22 cellular contexts compared by ENCODE assay signal in genomic region chr3:146203761-146204160, GRCh38.
"Had no signal": no experiment of that assay in that cellular context is flagged by ENCODE, and none has a peak within 500 bp of the region (broad histone marks: within the 10 kb centered on the region; RNA-seq: fewer than 3 reads in every experiment).

No MANE protein-coding gene starts in this region.

- DNase-seq: islet precursor cell; left ventricle myocardium inferior; mesendoderm; naive B cell; natural killer cell; nephron progenitor cell; occipital lobe; ovary; retina; right cardiac atrium; stimulated activated CD4-positive, alpha-beta T cell treated with anti-CD3 and anti-CD28 coated beads, Interleukin-12 subunit alpha, Interleukin-12 subunit beta, amount 100 ng/mL, for 4 hours; stimulated activated CD4-positive, alpha-beta T cell treated with anti-CD3 and anti-CD28 coated beads, Interleukin-15, amount 100 ng/mL, for 24 hours; stimulated activated CD4-positive, alpha-beta T cell treated with anti-CD3 and anti-CD28 coated beads, Interleukin-2, amount 100 ng/mL, for 24 hours; stimulated activated CD4-positive, alpha-beta T cell treated with anti-CD3 and anti-CD28 coated beads, Interleukin-4, amount 100 ng/mL, for 1 hour; stimulated activated naive B cell treated with anti-CD40 and anti-IgM and Interleukin-4, amounts not matched to agents 10 μg/mL and 1 μg/mL and 100 μg/mL, for 72 hours; tibial artery; trophoblast cell; upper lobe of right lung had no signal

- H3K36me3 Mint-ChIP-seq: naive B cell; natural killer cell; neural progenitor cell; stimulated activated naive B cell treated with anti-CD40 and anti-IgM and Interleukin-4, amounts not matched to agents 10 μg/mL and 1 μg/mL and 100 μg/mL, for 72 hours had no signal

- H3K9me3 Mint-ChIP-seq: natural killer cell; nephron progenitor cell; neural progenitor cell; stimulated activated naive B cell treated with anti-CD40 and anti-IgM and Interleukin-4, amounts not matched to agents 10 μg/mL and 1 μg/mL and 100 μg/mL, for 72 hours; stimulated activated naive CD8-positive, alpha-beta T cell treated with anti-CD3 and anti-CD28 coated beads, Interleukin-15, Interleukin-2, amounts not matched to agents 100 ng/mL and 50 ng/mL, for 24 hours had no signal

- ATAC-seq: natural killer cell; right cardiac atrium; sciatic nerve; stimulated activated naive B cell treated with anti-CD40 and anti-IgM and Interleukin-4, amounts not matched to agents 10 μg/mL and 1 μg/mL and 100 μg/mL, for 72 hours; upper lobe of right lung had no signal

- H3K4me3 Mint-ChIP-seq: mesothelial cell of epicardium; naive B cell; natural killer cell; nephron progenitor cell; neural progenitor cell; stimulated activated naive B cell treated with anti-CD40 and anti-IgM and Interleukin-4, amounts not matched to agents 10 μg/mL and 1 μg/mL and 100 μg/mL, for 72 hours; stimulated activated naive CD8-positive, alpha-beta T cell treated with anti-CD3 and anti-CD28 coated beads, Interleukin-15, Interleukin-2, amounts not matched to agents 100 ng/mL and 50 ng/mL, for 24 hours had no signal

- H3K27me3 Mint-ChIP-seq: naive B cell; stimulated activated naive B cell treated with anti-CD40 and anti-IgM and Interleukin-4, amounts not matched to agents 10 μg/mL and 1 μg/mL and 100 μg/mL, for 72 hours; stimulated activated naive CD8-positive, alpha-beta T cell treated with anti-CD3 and anti-CD28 coated beads, Interleukin-15, Interleukin-2, amounts not matched to agents 100 ng/mL and 50 ng/mL, for 24 hours had no signal

- H3K27ac Mint-ChIP-seq: mesothelial cell of epicardium; naive B cell; natural killer cell; nephron progenitor cell; neural progenitor cell; stimulated activated naive B cell treated with anti-CD40 and anti-IgM and Interleukin-4, amounts not matched to agents 10 μg/mL and 1 μg/mL and 100 μg/mL, for 72 hours; stimulated activated naive CD8-positive, alpha-beta T cell treated with anti-CD3 and anti-CD28 coated beads, Interleukin-15, Interleukin-2, amounts not matched to agents 100 ng/mL and 50 ng/mL, for 24 hours had no signal

- H3K4me1 Mint-ChIP-seq: mesothelial cell of epicardium; naive B cell; natural killer cell; nephron progenitor cell; neural progenitor cell; stimulated activated naive B cell treated with anti-CD40 and anti-IgM and Interleukin-4, amounts not matched to agents 10 μg/mL and 1 μg/mL and 100 μg/mL, for 72 hours had no signal
